ENCODE assay signal across 18 cellular contexts in the genomic region with DNA sequence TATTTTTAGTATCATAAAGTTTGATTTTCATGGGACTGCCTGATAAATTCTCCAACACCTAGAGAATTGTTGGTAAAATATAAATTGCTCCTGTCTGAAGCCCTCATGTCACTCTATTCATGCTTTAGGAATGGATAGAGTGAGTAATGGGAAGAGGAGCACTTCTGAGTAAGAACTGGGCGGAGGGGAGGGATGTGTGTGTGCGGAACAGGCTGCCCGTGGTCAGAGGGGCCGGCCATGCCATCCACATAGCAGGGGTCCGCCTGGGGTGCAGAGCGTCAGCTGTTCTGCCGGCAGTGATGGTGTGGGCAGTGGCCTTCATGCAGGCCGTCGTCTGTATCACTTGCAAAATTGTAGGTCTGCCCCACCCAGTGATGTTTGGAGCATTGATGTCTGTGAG. TPM values are rescaled to one million over a fixed set of nuclear protein-coding genes. Genes with fewer than 3 reads are reported as not detected.
DNase-seq lines count a peak whose midpoint lies in the region; ATAC-seq and TF ChIP-seq lines count a peak whose summit lies in the region.
"Had no signal": no experiment of that assay in that cellular context is flagged by ENCODE, and none has a peak within 500 bp of the region (broad histone marks: within the 10 kb centered on the region; RNA-seq: fewer than 3 reads in every experiment).

No MANE protein-coding gene starts in this region.

- H3K4me1 ChIP-seq in foreskin keratinocyte: no peaks in the 10 kb centered on the region
- peaks cover 8 to 39% of the 10 kb centered on the region in 2 donors for H3K4me1 ChIP-seq in thoracic aorta (ENCODE audit: control insufficient read depth in 1 of 2, low read depth in 2 of 2)

- no peaks in the 10 kb centered on the region for H3K27me3 ChIP-seq in foreskin keratinocyte
- H3K27me3 ChIP-seq in thoracic aorta (replicated peaks; ENCODE audit: insufficient read depth): no peaks in the 10 kb centered on the region

- peaks cover 16% of the 10 kb centered on the region for H3K36me3 ChIP-seq in thoracic aorta

- H3K4me3 ChIP-seq in astrocyte of the spinal cord (ENCODE audit: low read depth, low read length) (no peak overlapping the region), thoracic aorta (no peak overlapping the region)
- H3K4me3 ChIP-seq: lower lobe of right lung had no signal

- no peaks in the 10 kb centered on the region for H3K9me3 ChIP-seq in thoracic aorta
- H3K9me3 ChIP-seq: lower lobe of right lung had no signal

- peak; percentile 62 for ATAC-seq in foreskin keratinocyte
- ATAC-seq in thoracic aorta (ENCODE audit: insufficient number of reproducible peaks, low FRiP score, low read depth): no peak
- ATAC-seq in HG02588 (IDR thresholded peaks at IDR 0.05; ENCODE audit: unreplicated experiment): no peak
- ATAC-seq: lower lobe of right lung; natural killer cell treated with Interleukin-12 subunit alpha and Interleukin-12 subunit beta and Interleukin-15 and Interleukin-18, amount 100 ng/mL, for 72 hours; Panc1 had no signal

- H3K27ac ChIP-seq in foreskin keratinocyte (no peak overlapping the region), thoracic aorta (peak overlapping the region; percentile 19 to 35)
- H3K27ac ChIP-seq: HL-60, lower lobe of right lung had no signal

- TF ChIP-seq CTCF in astrocyte of the spinal cord (IDR thresholded peaks at IDR 0.05; ENCODE audit: low read depth, low read length): no peak
- no peak for TF ChIP-seq CTCF in foreskin keratinocyte (conservative IDR thresholded peaks at IDR 0.05)
- TF ChIP-seq CTCF in thoracic aorta (IDR thresholded peaks at IDR 0.05): no peak

- in situ Hi-C loops in astrocyte of the spinal cord (cut with HindIII; ENCODE audit: low sequenced_read_pairs): no loop called here

- DNase-seq in GM03348 (ENCODE audit: low spot score): peak; percentile 44
- DNase-seq in astrocyte of the spinal cord (ENCODE audit: low read depth, low spot score): peak; percentile 29
- DNase-seq in foreskin keratinocyte: peak in 1 of 2 donors; percentile 29
- DNase-seq in thoracic aorta (ENCODE audit: low spot score): no peak
- DNase-seq in NCI-H2227 treated with DMSO at 0.1 percent for 48 hours (lab: John Stamatoyannopoulos, UW): no peak
- no peak for DNase-seq in RPMI8226
- DNase-seq: activated CD4-positive, alpha-beta T cell treated with anti-CD3 and anti-CD28 coated beads, Interleukin-2, amount 50 U/mL, for 4 hours; activated naive CD8-positive, alpha-beta T cell treated with anti-CD3 and anti-CD28 coated beads for 36 hours; activated T-cell treated with anti-CD3 and anti-CD28 coated beads, Interleukin-2, amount 50 U/mL, for 24 hours; lower lobe of right lung; NCI-H1092; NCI-H2107; NCI-H526 treated with DMSO at 0.1 percent for 48 hours had no signal

RNA-seq across cellular contexts. Expression of gene TEX29, which starts 49.7 kb away (rescaled TPM):
- total RNA-seq in foreskin keratinocyte (not detected in 2 replicates), thoracic aorta (not detected)
- polyA plus RNA-seq in foreskin keratinocyte: 0.12 and 0.13 TPM in 2 replicates
- total RNA-seq: subcutaneous adipose tissue had no signal

Comparison
In these comparisons a context has a peak if more than half of its experiments do, and no peak if none do; other contexts are left out.
1. DNase-seq: peak in GM03348 (single experiment) and astrocyte of the spinal cord (single experiment); none in thoracic aorta (single experiment), NCI-H2227 treated with DMSO at 0.1 percent for 48 hours (single experiment) and RPMI8226 (single experiment).